ENCODE assay signal across 9 cellular contexts in the genomic region with DNA sequence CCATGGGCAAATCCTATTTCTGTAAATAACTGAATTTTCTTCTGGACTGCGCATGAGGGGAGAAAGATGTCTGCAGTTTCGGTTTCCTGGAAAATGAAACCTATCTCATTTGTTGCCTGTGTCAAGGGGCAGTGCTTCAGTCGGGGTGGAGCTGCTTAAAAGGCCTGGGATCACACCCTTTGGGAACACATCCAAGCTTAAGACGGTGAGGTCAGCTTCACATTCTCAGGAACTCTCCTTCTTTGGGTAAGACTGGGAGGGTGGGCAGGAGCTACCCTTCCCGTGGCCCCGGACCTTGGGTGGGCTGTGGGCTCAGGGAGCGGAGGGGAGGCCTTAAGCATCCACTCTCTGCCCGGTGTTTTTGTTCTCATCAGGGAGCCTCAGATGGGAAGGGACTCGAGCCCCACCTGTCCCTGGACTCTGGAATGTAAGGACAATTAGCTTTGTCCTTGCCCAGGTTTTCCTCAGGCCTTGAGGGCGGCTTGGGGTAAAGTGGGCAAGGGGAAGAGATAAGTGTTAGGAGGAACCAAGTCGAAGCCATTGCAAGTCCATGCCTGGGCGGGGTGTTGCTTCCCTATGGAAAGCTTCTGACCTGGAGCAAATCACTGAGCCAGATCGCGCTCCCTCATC. TPM values are rescaled to one million over a fixed set of nuclear protein-coding genes. Genes with fewer than 3 reads are reported as not detected.
DNase-seq lines count a peak whose midpoint lies in the region; ATAC-seq and TF ChIP-seq lines count a peak whose summit lies in the region.
"Had no signal": no experiment of that assay in that cellular context is flagged by ENCODE, and none has a peak within 500 bp of the region (broad histone marks: within the 10 kb centered on the region; RNA-seq: fewer than 3 reads in every experiment).

A gene (plus strand): TSS at position 185 of the 630 bp plus-strand sequence.

- H3K9me3 ChIP-seq in thoracic aorta (no peaks in the 10 kb centered on the region), WERI-Rb-1 (ENCODE audit: severe bottlenecking) (no peaks in the 10 kb centered on the region)

- ATAC-seq in thoracic aorta (ENCODE audit: insufficient number of reproducible peaks, low FRiP score, low read depth) (no peak), GM21619 (IDR thresholded peaks at IDR 0.05; ENCODE audit: unreplicated experiment) (no peak), HG03342 (IDR thresholded peaks at IDR 0.05; ENCODE audit: unreplicated experiment) (no peak)

- peaks cover 0 to 7% of the 10 kb centered on the region in 2 donors for H3K4me1 ChIP-seq in thoracic aorta (ENCODE audit: control insufficient read depth in 1 of 2, low read depth in 2 of 2)

- H3K27me3 ChIP-seq in thoracic aorta (replicated peaks; ENCODE audit: insufficient read depth): no peaks in the 10 kb centered on the region
- no peaks in the 10 kb centered on the region for H3K27me3 ChIP-seq in WERI-Rb-1 (ENCODE audit: insufficient read depth, low read depth, severe bottlenecking)

- H3K27ac ChIP-seq in thoracic aorta (no peak within 1 kb of the TSS), WERI-Rb-1 (no peak within 1 kb of the TSS)

- H3K4me3 ChIP-seq in choroid plexus epithelial cell (ENCODE audit: low read depth, low read length): no peak within 1 kb of the TSS
- H3K4me3 ChIP-seq in thoracic aorta: peak within 1 kb of the TSS; percentile 46
- no peak within 1 kb of the TSS for H3K4me3 ChIP-seq in WERI-Rb-1 (ENCODE audit: low read depth, low read length)

- DNase-seq in NCI-H226 (peak; percentile 76), choroid plexus epithelial cell (ENCODE audit: low read depth) (peak; percentile 53), left kidney (ENCODE audit: low read depth, low spot score) (peak; percentile 12), thoracic aorta (ENCODE audit: low spot score) (no peak), NCI-H2171 (lab: John Stamatoyannopoulos, UW) (no peak), WERI-Rb-1 (no peak)
- DNase-seq: SHP77 had no signal

- TF ChIP-seq CTCF in choroid plexus epithelial cell (conservative IDR thresholded peaks at IDR 0.05; ENCODE audit: low read depth, low read length) (no peak), thoracic aorta (IDR thresholded peaks at IDR 0.05) (no peak), WERI-Rb-1 (IDR thresholded peaks at IDR 0.05; ENCODE audit: low read depth, low read length) (no peak)

- H3K36me3 ChIP-seq in thoracic aorta (no peaks in the 10 kb centered on the region), WERI-Rb-1 (no peaks in the 10 kb centered on the region)

RNA-seq across cellular contexts. Expression of the gene that starts here (rescaled TPM):
- total RNA-seq in thoracic aorta: 10 to 100 TPM; 79.8 to 96.3 TPM

Comparison
In these comparisons a context has a peak if more than half of its experiments do, and no peak if none do; other contexts are left out.
1. DNase-seq: peak in NCI-H226 (single experiment), choroid plexus epithelial cell (single experiment) and left kidney (single experiment); none in thoracic aorta (single experiment), NCI-H2171 (single experiment) and WERI-Rb-1 (single experiment).